18 cellular contexts compared by ENCODE assay signal in the genomic region with DNA sequence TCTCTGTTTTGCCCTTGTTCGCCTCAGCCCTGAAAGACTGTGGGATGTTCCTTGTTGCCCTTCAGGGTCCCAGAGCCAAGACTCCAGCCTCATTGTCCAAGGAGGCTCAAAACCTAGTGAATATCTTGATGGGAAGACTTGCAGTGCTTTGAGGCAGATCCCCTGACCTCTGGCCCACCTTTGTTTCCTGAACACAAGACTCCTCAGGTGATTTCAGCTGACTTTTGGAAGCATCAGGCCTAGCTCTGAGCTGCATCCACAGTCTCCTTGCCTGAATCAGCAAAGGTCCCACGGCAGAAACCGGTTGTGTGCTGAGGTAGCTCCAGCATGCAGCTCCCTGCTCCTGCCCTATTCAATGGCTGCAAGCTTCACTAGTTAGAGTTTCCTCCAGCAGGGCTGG.
"Had no signal": no experiment of that assay in that cellular context is flagged by ENCODE, and none has a peak within 500 bp of the region (broad histone marks: within the 10 kb centered on the region; RNA-seq: fewer than 3 reads in every experiment).

No MANE protein-coding gene starts in this region.

- H3K27me3 ChIP-seq: ascending aorta, brain microvascular endothelial cell, dorsolateral prefrontal cortex, transverse colon had no signal

- H3K4me3 ChIP-seq: ascending aorta, dorsolateral prefrontal cortex, heart left ventricle, stomach, transverse colon had no signal

- H3K4me1 ChIP-seq: ascending aorta, transverse colon had no signal

- H3K36me3 Mint-ChIP-seq: activated naive CD4-positive, alpha-beta T cell treated with anti-CD3 and anti-CD28 coated beads, Interleukin-2, amount 50 U/mL, for 72 hours; natural killer cell; stimulated activated memory B cell treated with anti-CD40 and anti-IgM and Interleukin-4, amounts not matched to agents 10 μg/mL and 1 μg/mL and 100 μg/mL, for 72 hours had no signal

- H3K9me3 Mint-ChIP-seq: activated naive CD4-positive, alpha-beta T cell treated with anti-CD3 and anti-CD28 coated beads, Interleukin-2, amount 50 U/mL, for 72 hours; central memory CD8-positive, alpha-beta T cell; natural killer cell; stimulated activated memory B cell treated with anti-CD40 and anti-IgM and Interleukin-4, amounts not matched to agents 10 μg/mL and 1 μg/mL and 100 μg/mL, for 72 hours had no signal

- H3K27ac ChIP-seq: ascending aorta, brain microvascular endothelial cell, dorsolateral prefrontal cortex, heart left ventricle, stomach, transverse colon had no signal

- H3K36me3 ChIP-seq: ascending aorta, brain microvascular endothelial cell, heart left ventricle, stomach, transverse colon had no signal

- DNase-seq: activated CD4-positive, alpha-beta T cell treated with anti-CD3 and anti-CD28 coated beads for 1 hour; activated gamma-delta T cell treated with Interleukin-2 at 50 U/mL for 16 hours; activated T-cell treated with anti-CD3 and anti-CD28 coated beads, Interleukin-2, amount 50 U/mL, for 1 hour; brain microvascular endothelial cell; dorsolateral prefrontal cortex; heart left ventricle; midbrain; natural killer cell; retina; stimulated activated CD4-positive, alpha-beta T cell treated with anti-CD3 and anti-CD28 coated beads, Interleukin-12 subunit alpha, Interleukin-12 subunit beta, amount 100 ng/mL, for 4 hours; stomach; T-helper 9 cell; transverse colon had no signal

- H3K27ac Mint-ChIP-seq: activated naive CD4-positive, alpha-beta T cell treated with anti-CD3 and anti-CD28 coated beads, Interleukin-2, amount 50 U/mL, for 72 hours; natural killer cell; progenitor cell of endocrine pancreas; stimulated activated memory B cell treated with anti-CD40 and anti-IgM and Interleukin-4, amounts not matched to agents 10 μg/mL and 1 μg/mL and 100 μg/mL, for 72 hours had no signal

- H3K4me1 Mint-ChIP-seq: central memory CD8-positive, alpha-beta T cell; natural killer cell; stimulated activated memory B cell treated with anti-CD40 and anti-IgM and Interleukin-4, amounts not matched to agents 10 μg/mL and 1 μg/mL and 100 μg/mL, for 72 hours had no signal

- H3K4me3 Mint-ChIP-seq: central memory CD8-positive, alpha-beta T cell; natural killer cell; stimulated activated memory B cell treated with anti-CD40 and anti-IgM and Interleukin-4, amounts not matched to agents 10 μg/mL and 1 μg/mL and 100 μg/mL, for 72 hours had no signal

- ATAC-seq: activated naive CD4-positive, alpha-beta T cell treated with anti-CD3 and anti-CD28 coated beads, Interleukin-2, amount 50 U/mL, for 72 hours; heart left ventricle; natural killer cell; stimulated activated memory B cell treated with anti-CD40 and anti-IgM and Interleukin-4, amounts not matched to agents 10 μg/mL and 1 μg/mL and 100 μg/mL, for 72 hours had no signal

- H3K9me3 ChIP-seq: ascending aorta, heart left ventricle, stomach, transverse colon had no signal

- H3K27me3 Mint-ChIP-seq: stimulated activated memory B cell treated with anti-CD40 and anti-IgM and Interleukin-4, amounts not matched to agents 10 μg/mL and 1 μg/mL and 100 μg/mL, for 72 hours had no signal
